18 cellular contexts compared by ENCODE assay signal in genomic region chr16:1732071-1732470, GRCh38.
"Had no signal": no experiment of that assay in that cellular context is flagged by ENCODE, and none has a peak within 500 bp of the region (broad histone marks: within the 10 kb centered on the region; RNA-seq: fewer than 3 reads in every experiment).

No MANE protein-coding gene starts in this region.

- H3K36me3 ChIP-seq: neural progenitor cell had no signal

- H2AFZ ChIP-seq: neural progenitor cell had no signal

- H3K36me3 Mint-ChIP-seq: natural killer cell treated with Interleukin-12 subunit alpha and Interleukin-12 subunit beta and Interleukin-15 and Interleukin-18, amount 100 ng/mL, for 72 hours had no signal

- H3K9me3 Mint-ChIP-seq: endodermal cell; natural killer cell treated with Interleukin-12 subunit alpha and Interleukin-12 subunit beta and Interleukin-15 and Interleukin-18, amount 100 ng/mL, for 72 hours had no signal

- H3K27me3 Mint-ChIP-seq: natural killer cell treated with Interleukin-12 subunit alpha and Interleukin-12 subunit beta and Interleukin-15 and Interleukin-18, amount 100 ng/mL, for 72 hours had no signal

- H3K27ac ChIP-seq: colonic mucosa, neural progenitor cell, tibial artery had no signal

- H3K27ac Mint-ChIP-seq: endodermal cell; natural killer cell treated with Interleukin-12 subunit alpha and Interleukin-12 subunit beta and Interleukin-15 and Interleukin-18, amount 100 ng/mL, for 72 hours; neural progenitor cell had no signal

- DNase-seq: colonic mucosa; effector CD4-positive, alpha-beta T cell; endodermal cell; erythroblast; foreskin melanocyte; heart left ventricle; hippocampal formation; left colon; left ventricle myocardium superior; mesenchymal stem cell; midbrain; small intestine; stimulated activated CD4-positive, alpha-beta T cell treated with anti-CD3 and anti-CD28 coated beads, Interleukin-12 subunit alpha, Interleukin-12 subunit beta, amount 100 ng/mL, for 4 hours; stimulated activated naive CD8-positive, alpha-beta T cell treated with anti-CD3 and anti-CD28 coated beads, Interleukin-15, Interleukin-2, amounts not matched to agents 100 U/mL and 50 U/mL, for 24 hours; tibial artery had no signal

- H3K4me2 ChIP-seq: neural progenitor cell had no signal

- H3K4me1 Mint-ChIP-seq: endodermal cell, neural progenitor cell had no signal

- ATAC-seq: heart left ventricle; left colon; left ventricle myocardium superior; natural killer cell treated with Interleukin-12 subunit alpha and Interleukin-12 subunit beta and Interleukin-15 and Interleukin-18, amount 100 ng/mL, for 72 hours; stimulated activated naive CD8-positive, alpha-beta T cell treated with anti-CD3 and anti-CD28 coated beads, Interleukin-15, Interleukin-2, amounts not matched to agents 100 U/mL and 50 U/mL, for 24 hours had no signal

- H3K9ac ChIP-seq: neural progenitor cell had no signal

- H3K4me1 ChIP-seq: colonic mucosa, neural progenitor cell, tibial artery had no signal

- H3K4me3 ChIP-seq: colonic mucosa, heart left ventricle, lung, neural progenitor cell, tibial artery had no signal

- H3K4me3 Mint-ChIP-seq: endodermal cell; natural killer cell treated with Interleukin-12 subunit alpha and Interleukin-12 subunit beta and Interleukin-15 and Interleukin-18, amount 100 ng/mL, for 72 hours; neural progenitor cell had no signal

- H3K9me3 ChIP-seq: colonic mucosa, heart left ventricle, tibial artery had no signal

- H3K27me3 ChIP-seq: colonic mucosa, heart left ventricle, neural progenitor cell, tibial artery had no signal
